In the genomic region with DNA sequence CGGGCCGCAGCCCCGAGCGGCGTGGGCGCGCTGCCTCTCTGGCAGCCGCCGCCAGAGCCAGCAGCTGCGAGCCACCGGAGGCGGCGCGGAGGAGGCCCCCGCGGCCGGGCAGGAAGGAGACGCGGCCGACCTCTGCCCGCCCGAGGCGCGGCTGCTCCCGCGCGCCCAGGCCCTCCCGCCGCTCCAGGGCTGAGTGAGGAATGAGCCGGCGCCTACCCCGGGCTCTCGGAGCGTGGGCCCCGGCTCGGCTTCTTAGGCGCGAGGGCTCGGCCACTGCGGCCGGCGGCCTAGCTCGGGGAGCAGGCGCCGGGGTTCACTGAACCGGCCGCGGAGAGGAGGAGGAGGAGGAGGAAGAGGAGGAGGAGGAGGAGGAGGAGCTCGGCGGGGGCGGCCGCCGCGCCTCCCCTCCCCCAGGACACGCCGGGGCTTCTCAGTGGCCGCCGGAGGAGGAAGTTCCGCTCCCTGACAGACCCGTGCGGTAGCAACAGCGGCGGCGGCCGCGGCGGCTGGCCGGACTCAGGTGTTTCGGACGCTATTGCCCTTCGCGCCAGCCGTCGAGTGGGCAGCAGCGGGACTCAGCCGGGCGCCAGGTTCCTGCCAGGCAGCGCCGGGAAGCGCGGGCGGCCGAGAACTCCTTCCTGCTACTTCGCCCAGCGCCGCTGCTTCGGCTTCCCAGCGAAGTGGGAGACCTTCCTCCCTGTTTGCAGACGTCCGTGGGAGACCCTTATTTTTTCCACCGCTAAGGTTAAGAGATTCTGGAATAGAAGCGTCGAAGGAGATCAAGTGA, we compare ENCODE assay signal across 8 cellular contexts. TPM values are rescaled to one million over a fixed set of nuclear protein-coding genes. Genes with fewer than 3 reads are reported as not detected.
DNase-seq lines count a peak whose midpoint lies in the region; ATAC-seq and TF ChIP-seq lines count a peak whose summit lies in the region.

A gene (plus strand): TSS at position 468 of the 787 bp plus-strand sequence. CDS start 735 bp downstream, outside the sequence.

- H3K4me3 Mint-ChIP-seq in WTC11: peak within 1 kb of the TSS; percentile 91

- no peaks in the 10 kb centered on the region for H3K36me3 Mint-ChIP-seq in WTC11

- H3K27ac Mint-ChIP-seq in WTC11: peak within 1 kb of the TSS; percentile 88

- DNase-seq in NCI-H2029 (lab: John Stamatoyannopoulos, UW): peak; percentile 57
- DNase-seq in NCI-H2029 treated with DMSO at 0.1 percent for 48 hours (lab: John Stamatoyannopoulos, UW): no peak
- DNase-seq in NCI-H2107 treated with DMSO at 0.1 percent for 48 hours (lab: John Stamatoyannopoulos, UW; ENCODE audit: unreplicated experiment): peak; percentile 15
- peak; percentile 75 for DNase-seq in WTC11 (ENCODE audit: low spot score)
- DNase-seq in cardiac fibroblast (ENCODE audit: low read depth in 2 of 2): peak; percentile 71 to 85
- peak; percentile 63 for DNase-seq in inferior parietal cortex (ENCODE audit: extremely low spot score)
- peak; percentile 52 to 71 for DNase-seq in stimulated activated CD4-positive, alpha-beta T cell treated with anti-CD3 and anti-CD28 coated beads, Interleukin-12 subunit alpha, Interleukin-12 subunit beta, amount 100 ng/mL, for 24 hours (ENCODE audit: low read depth in 2 of 2)

- POLR2A ChIA-PET in WTC11 (lab: Charles Lee): interaction anchor here (0.8 kb wide), 1 partner anchor 9 kb away, joined by 3 read pairs; no protein-coding TSS in a partner anchor

- TF ChIP-seq CTCF in WTC11 (IDR thresholded peaks at IDR 0.05): no peak
- TF ChIP-seq CTCF in cardiac fibroblast (IDR thresholded peaks at IDR 0.05; ENCODE audit: low read depth, low read length): no peak

- CTCF ChIA-PET in WTC11 (lab: Charles Lee): no interaction called here

- 0 out of 2 replicates have a peak, but pooled peaks cover 5% of the 10 kb centered on the region for H3K27me3 Mint-ChIP-seq in WTC11 (ENCODE audit: low read depth)

- ATAC-seq in HG02852 (IDR thresholded peaks at IDR 0.05; ENCODE audit: unreplicated experiment) (peak; percentile 63), WTC11 (peak; percentile 70)

- H3K4me1 Mint-ChIP-seq in WTC11: peaks cover 44% of the 10 kb centered on the region

- H3K9me3 Mint-ChIP-seq in WTC11: no peaks in the 10 kb centered on the region

- H3K4me3 ChIP-seq in cardiac fibroblast (replicated peaks in 1 of 2; ENCODE audit: low read depth in 2 of 2, low read length in 2 of 2): peak within 1 kb of the TSS; percentile 83 to 87

TF ChIP-seq in WTC11, 78 proteins besides CTCF, POLR2A, EP300 and RAD21 (continues in another document):
- TF ChIP-seq ESRRA (CRISPR knock-in tag; IDR thresholded peaks at IDR 0.05; ENCODE audit: borderline replicate concordance): no peak
- TF ChIP-seq MYBL2 (CRISPR knock-in tag; IDR thresholded peaks at IDR 0.05): no peak
- TF ChIP-seq, protein P1, sequence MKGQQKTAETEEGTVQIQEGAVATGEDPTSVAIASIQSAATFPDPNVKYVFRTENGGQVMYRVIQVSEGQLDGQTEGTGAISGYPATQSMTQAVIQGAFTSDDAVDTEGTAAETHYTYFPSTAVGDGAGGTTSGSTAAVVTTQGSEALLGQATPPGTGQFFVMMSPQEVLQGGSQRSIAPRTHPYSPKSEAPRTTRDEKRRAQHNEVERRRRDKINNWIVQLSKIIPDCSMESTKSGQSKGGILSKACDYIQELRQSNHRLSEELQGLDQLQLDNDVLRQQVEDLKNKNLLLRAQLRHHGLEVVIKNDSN (CRISPR knock-in tag; IDR thresholded peaks at IDR 0.05): no peak; the same call in 1 of the 2 replicates
- TF ChIP-seq, protein P2, sequence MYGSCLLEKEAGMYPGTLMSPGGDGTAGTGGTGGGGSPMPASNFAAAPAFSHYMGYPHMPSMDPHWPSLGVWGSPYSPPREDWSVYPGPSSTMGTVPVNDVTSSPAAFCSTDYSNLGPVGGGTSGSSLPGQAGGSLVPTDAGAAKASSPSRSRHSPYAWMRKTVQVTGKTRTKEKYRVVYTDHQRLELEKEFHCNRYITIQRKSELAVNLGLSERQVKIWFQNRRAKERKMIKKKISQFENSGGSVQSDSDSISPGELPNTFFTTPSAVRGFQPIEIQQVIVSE (CRISPR knock-in tag; IDR thresholded peaks at IDR 0.05; ENCODE audit: borderline replicate concordance): no peak
- TF ChIP-seq ZNF232 (CRISPR knock-in tag; IDR thresholded peaks at IDR 0.05): no peak
- no peak for TF ChIP-seq TEAD1 (CRISPR knock-in tag; IDR thresholded peaks at IDR 0.05)
- TF ChIP-seq NR1H2 (CRISPR knock-in tag; IDR thresholded peaks at IDR 0.05): no peak
- TF ChIP-seq, protein P3, sequence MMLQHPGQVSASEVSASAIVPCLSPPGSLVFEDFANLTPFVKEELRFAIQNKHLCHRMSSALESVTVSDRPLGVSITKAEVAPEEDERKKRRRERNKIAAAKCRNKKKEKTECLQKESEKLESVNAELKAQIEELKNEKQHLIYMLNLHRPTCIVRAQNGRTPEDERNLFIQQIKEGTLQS (CRISPR knock-in tag; conservative IDR thresholded peaks at IDR 0.05): no peak
- TF ChIP-seq, protein P4, sequence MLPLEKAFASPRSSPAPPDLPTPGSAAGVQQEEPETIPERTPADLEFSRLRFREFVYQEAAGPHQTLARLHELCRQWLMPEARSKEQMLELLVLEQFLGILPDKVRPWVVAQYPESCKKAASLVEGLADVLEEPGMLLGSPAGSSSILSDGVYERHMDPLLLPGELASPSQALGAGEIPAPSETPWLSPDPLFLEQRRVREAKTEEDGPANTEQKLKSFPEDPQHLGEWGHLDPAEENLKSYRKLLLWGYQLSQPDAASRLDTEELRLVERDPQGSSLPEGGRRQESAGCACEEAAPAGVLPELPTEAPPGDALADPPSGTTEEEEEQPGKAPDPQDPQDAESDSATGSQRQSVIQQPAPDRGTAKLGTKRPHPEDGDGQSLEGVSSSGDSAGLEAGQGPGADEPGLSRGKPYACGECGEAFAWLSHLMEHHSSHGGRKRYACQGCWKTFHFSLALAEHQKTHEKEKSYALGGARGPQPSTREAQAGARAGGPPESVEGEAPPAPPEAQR (CRISPR knock-in tag; IDR thresholded peaks at IDR 0.05): no peak
- TF ChIP-seq, protein P5, sequence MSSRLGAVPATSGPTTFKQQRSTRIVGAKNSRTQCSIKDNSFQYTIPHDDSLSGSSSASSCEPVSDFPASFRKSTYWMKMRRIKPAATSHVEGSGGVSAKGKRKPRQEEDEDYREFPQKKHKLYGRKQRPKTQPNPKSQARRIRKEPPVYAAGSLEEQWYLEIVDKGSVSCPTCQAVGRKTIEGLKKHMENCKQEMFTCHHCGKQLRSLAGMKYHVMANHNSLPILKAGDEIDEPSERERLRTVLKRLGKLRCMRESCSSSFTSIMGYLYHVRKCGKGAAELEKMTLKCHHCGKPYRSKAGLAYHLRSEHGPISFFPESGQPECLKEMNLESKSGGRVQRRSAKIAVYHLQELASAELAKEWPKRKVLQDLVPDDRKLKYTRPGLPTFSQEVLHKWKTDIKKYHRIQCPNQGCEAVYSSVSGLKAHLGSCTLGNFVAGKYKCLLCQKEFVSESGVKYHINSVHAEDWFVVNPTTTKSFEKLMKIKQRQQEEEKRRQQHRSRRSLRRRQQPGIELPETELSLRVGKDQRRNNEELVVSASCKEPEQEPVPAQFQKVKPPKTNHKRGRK (CRISPR knock-in tag; IDR thresholded peaks at IDR 0.05; ENCODE audit: borderline replicate concordance): no peak
- no peak for TF ChIP-seq ZNF121 (CRISPR knock-in tag; IDR thresholded peaks at IDR 0.05)
- no peak for TF ChIP-seq PRRX2 (CRISPR knock-in tag; IDR thresholded peaks at IDR 0.05)
- TF ChIP-seq, protein P6, sequence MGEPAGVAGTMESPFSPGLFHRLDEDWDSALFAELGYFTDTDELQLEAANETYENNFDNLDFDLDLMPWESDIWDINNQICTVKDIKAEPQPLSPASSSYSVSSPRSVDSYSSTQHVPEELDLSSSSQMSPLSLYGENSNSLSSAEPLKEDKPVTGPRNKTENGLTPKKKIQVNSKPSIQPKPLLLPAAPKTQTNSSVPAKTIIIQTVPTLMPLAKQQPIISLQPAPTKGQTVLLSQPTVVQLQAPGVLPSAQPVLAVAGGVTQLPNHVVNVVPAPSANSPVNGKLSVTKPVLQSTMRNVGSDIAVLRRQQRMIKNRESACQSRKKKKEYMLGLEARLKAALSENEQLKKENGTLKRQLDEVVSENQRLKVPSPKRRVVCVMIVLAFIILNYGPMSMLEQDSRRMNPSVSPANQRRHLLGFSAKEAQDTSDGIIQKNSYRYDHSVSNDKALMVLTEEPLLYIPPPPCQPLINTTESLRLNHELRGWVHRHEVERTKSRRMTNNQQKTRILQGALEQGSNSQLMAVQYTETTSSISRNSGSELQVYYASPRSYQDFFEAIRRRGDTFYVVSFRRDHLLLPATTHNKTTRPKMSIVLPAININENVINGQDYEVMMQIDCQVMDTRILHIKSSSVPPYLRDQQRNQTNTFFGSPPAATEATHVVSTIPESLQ (CRISPR knock-in tag; IDR thresholded peaks at IDR 0.05): no peak
- 0 out of 2 replicates have a peak, but pooled peaks have one; percentile 3 for TF ChIP-seq ZNF317 (CRISPR knock-in tag; IDR thresholded peaks at IDR 0.05; ENCODE audit: borderline replicate concordance, low read depth)
- 0 out of 2 replicates have a peak, but pooled peaks have one; percentile 38 for TF ChIP-seq NFE2L1 (CRISPR knock-in tag; IDR thresholded peaks at IDR 0.05)
- TF ChIP-seq, protein P7, sequence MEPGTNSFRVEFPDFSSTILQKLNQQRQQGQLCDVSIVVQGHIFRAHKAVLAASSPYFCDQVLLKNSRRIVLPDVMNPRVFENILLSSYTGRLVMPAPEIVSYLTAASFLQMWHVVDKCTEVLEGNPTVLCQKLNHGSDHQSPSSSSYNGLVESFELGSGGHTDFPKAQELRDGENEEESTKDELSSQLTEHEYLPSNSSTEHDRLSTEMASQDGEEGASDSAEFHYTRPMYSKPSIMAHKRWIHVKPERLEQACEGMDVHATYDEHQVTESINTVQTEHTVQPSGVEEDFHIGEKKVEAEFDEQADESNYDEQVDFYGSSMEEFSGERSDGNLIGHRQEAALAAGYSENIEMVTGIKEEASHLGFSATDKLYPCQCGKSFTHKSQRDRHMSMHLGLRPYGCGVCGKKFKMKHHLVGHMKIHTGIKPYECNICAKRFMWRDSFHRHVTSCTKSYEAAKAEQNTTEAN (CRISPR knock-in tag; IDR thresholded peaks at IDR 0.05): no peak
- no peak for TF ChIP-seq RORB (CRISPR knock-in tag; IDR thresholded peaks at IDR 0.05)
- TF ChIP-seq TEAD4 (CRISPR knock-in tag; IDR thresholded peaks at IDR 0.05): no peak
- no peak; the same call in 1 of the 2 replicates for TF ChIP-seq KAT7 (CRISPR knock-in tag; IDR thresholded peaks at IDR 0.05; ENCODE audit: borderline replicate concordance)
- no peak for TF ChIP-seq ZNF138 (CRISPR knock-in tag; conservative IDR thresholded peaks at IDR 0.05)

RNA-seq across cellular contexts. Expression of the gene that starts here (rescaled TPM):
- 14.9 to 19.9 TPM (median 16.0 TPM) in 3 replicates for total RNA-seq in WTC11 (2021)
